In the genomic region with DNA sequence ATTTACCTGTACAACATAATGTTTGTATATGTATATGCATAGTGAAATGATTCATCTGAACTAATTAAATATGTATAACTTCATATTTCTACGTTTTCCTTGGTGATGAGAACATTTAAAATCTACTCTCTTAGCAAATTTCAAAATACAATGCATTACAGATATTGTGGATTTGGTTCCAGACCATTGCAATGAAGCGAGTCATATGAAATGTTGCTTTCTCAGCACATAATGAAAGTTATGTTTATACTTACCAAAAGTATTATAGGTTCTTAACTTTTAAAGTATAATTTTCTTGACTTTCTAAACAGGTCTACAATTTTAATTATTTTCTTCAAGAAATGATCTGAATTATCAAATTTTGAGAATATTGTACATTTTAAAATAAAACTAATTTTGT, we compare ENCODE assay signal across 21 cellular contexts.
DNase-seq lines count a peak whose midpoint lies in the region; ATAC-seq, FAIRE-seq and TF ChIP-seq lines count a peak whose summit lies in the region.
"Had no signal": no experiment of that assay in that cellular context is flagged by ENCODE, and none has a peak within 500 bp of the region (broad histone marks: within the 10 kb centered on the region; RNA-seq: fewer than 3 reads in every experiment).

No MANE protein-coding gene starts in this region.

- no peaks in the 10 kb centered on the region for H3K36me3 ChIP-seq in lower lobe of right lung
- H3K36me3 ChIP-seq: BLaER1 treated with 17β-estradiol and CSF1 and Interleukin-3, amounts not matched to agents 10 nM and 100 nM had no signal

- no peaks in the 10 kb centered on the region for H3K4me1 ChIP-seq in lower lobe of right lung
- H3K4me1 ChIP-seq: BLaER1 treated with 17β-estradiol and CSF1 and Interleukin-3, amounts not matched to agents 10 nM and 100 nM had no signal

- no peak for ATAC-seq in GM19324 (IDR thresholded peaks at IDR 0.05; ENCODE audit: low FRiP score, unreplicated experiment)
- ATAC-seq in lower lobe of right lung: no peak
- ATAC-seq: HCT116 had no signal

- H3K4me3 ChIP-seq in fibroblast of pulmonary artery (replicated peaks; ENCODE audit: low read depth, low read length): no peak overlapping the region
- H3K4me3 ChIP-seq in lower lobe of right lung: no peak overlapping the region
- H3K4me3 ChIP-seq: BLaER1 treated with 17β-estradiol and CSF1 and Interleukin-3, amounts not matched to agents 10 nM and 100 nM had no signal

- peak; percentile 51 for FAIRE-seq in colon (lab: Jason Lieb, UNC)

- intact Hi-C loops in lower lobe of right lung (cut with DNase I): no loop called here

- TF ChIP-seq CTCF in fibroblast of pulmonary artery (IDR thresholded peaks at IDR 0.05; ENCODE audit: low read length, missing control alignments) (no peak), lower lobe of right lung (IDR thresholded peaks at IDR 0.05) (no peak)

- no peaks in the 10 kb centered on the region for H3K9me3 ChIP-seq in lower lobe of right lung
- H3K9me3 ChIP-seq: BLaER1 treated with 17β-estradiol and CSF1 and Interleukin-3, amounts not matched to agents 10 nM and 100 nM; SK-N-SH had no signal

- no peaks in the 10 kb centered on the region for H3K27me3 ChIP-seq in lower lobe of right lung (ENCODE audit: low read depth)
- H3K27me3 ChIP-seq: BLaER1 treated with 17β-estradiol and CSF1 and Interleukin-3, amounts not matched to agents 10 nM and 100 nM had no signal

- DNase-seq in EH (ENCODE audit: low read depth) (peak; percentile 12), M059J (ENCODE audit: low read depth) (peak; percentile 12), fibroblast of pulmonary artery (ENCODE audit: low read depth) (peak; percentile 26), AML-193 (lab: John Stamatoyannopoulos, UW) (no peak), lower lobe of right lung (no peak)
- no peak for DNase-seq in activated CD4-positive, CD25-positive, alpha-beta regulatory T cell treated with anti-CD3 and anti-CD28 coated beads, Interleukin-2, amount 50 U/mL, for 72 hours
- DNase-seq: CD8-positive, alpha-beta memory T cell; KBM-7; MV-4-11; NCI-H1417; NCI-H187; NCI-H2107; NCI-H510A treated with DMSO at 0.1 percent for 48 hours; NCI-H82; OCI-M1; SHP77 treated with DMSO at 0.1 percent for 48 hours; SK-N-SH had no signal

- H3K27ac ChIP-seq in lower lobe of right lung: no peak overlapping the region
- H3K27ac ChIP-seq: BLaER1 treated with 17β-estradiol and CSF1 and Interleukin-3, amounts not matched to agents 10 nM and 100 nM had no signal

Comparison
In these comparisons a context has a peak if more than half of its experiments do, and no peak if none do; other contexts are left out.
1. DNase-seq: peak in EH (single experiment), M059J (single experiment) and fibroblast of pulmonary artery (single experiment); none in activated CD4-positive, CD25-positive, alpha-beta regulatory T cell treated with anti-CD3 and anti-CD28 coated beads, Interleukin-2, amount 50 U/mL, for 72 hours (single experiment), AML-193 (0 of 2) and lower lobe of right lung (single experiment).